8 cellular contexts compared by ENCODE assay signal in the genomic region with DNA sequence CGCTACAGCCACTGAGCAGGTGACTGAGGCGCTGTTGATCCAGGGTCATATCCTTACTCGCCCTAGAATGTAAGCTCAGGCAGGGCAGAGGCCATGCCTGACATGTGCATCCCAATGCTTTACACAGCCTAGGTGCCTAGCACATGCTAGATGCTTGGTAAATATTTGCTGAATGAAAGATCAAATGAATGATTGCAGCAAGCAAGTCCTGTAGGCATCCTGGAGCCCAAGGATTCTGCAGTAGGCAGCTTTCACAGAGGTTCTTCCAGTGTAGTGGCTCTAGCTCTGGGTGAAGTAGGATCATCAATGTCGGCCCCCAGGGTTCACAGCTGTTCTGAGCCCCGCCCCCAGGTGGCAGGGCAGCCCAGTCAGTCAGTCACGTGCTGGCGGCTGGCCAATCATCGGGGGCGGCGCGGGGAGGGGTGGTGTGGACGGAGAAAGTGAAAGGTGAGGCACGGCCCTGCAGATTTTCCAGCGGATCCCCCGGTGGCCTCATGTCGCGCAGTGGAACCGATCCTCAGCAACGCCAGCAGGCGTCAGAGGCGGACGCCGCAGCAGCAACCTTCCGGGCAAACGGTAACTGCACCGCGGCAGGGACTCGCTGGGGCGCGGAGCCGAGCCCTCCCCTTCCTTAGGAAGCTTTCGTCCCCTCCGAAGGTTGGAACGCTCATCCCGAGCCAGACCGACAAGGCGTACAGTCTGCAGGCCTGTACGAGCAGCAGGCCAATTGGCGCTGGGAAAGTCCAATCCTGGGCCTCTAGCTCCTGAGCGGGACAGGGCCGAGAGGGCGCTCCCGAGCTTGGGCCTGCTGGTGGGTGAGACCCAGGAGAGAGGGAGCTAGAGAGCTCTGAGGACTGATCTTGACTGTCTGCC. TPM values are rescaled to one million over a fixed set of nuclear protein-coding genes. Genes with fewer than 3 reads are reported as not detected.
DNase-seq lines count a peak whose midpoint lies in the region; ATAC-seq, FAIRE-seq and TF ChIP-seq lines count a peak whose summit lies in the region.

A gene (plus strand): TSS at position 465 of the 873 bp plus-strand sequence. CDS start 30 bp downstream, at position 495.

- peak within 1 kb of the TSS; percentile 97 for H3K4me2 ChIP-seq in mammary epithelial cell (ENCODE audit: insufficient read depth, low read depth, low read length)

- BruUV-seq in mammary epithelial cell (replicated peaks; lab: Mats Ljungman, UMichigan) = TSS peak; percentile 51

- H3K27me3 ChIP-seq in WERI-Rb-1 (ENCODE audit: insufficient read depth, low read depth, severe bottlenecking) (no peaks in the 10 kb centered on the region), mammary epithelial cell (ENCODE audit: insufficient read depth, low read length) (no peaks in the 10 kb centered on the region), small intestine (ENCODE audit: control insufficient read depth in 2 of 2, insufficient read depth in 2 of 2, low read length in 2 of 2) (no peaks in the 10 kb centered on the region)

- H2AFZ ChIP-seq in mammary epithelial cell (ENCODE audit: low read depth, low read length) = peak within 1 kb of the TSS; percentile 99

- ATAC-seq in GM18868 (IDR thresholded peaks at IDR 0.05; ENCODE audit: unreplicated experiment) = peak; percentile 87
- peak; percentile 77 for ATAC-seq in HG03103 (IDR thresholded peaks at IDR 0.05; ENCODE audit: low read depth, unreplicated experiment)

- POLR2A ChIA-PET in AG04449 (lab: Yijun Ruan, JAX) = interaction anchor here (1.0 to 1.6 kb wide), 6 partner anchors 9 to 19 kb away, joined by 3 to 31 read pairs (median 4); a partner anchor contains a TSS

- in situ Hi-C loops in mammary epithelial cell (cut with MboI; ENCODE audit: low sequenced_read_pairs in 2 of 2) = no loop called here

- dilution Hi-C loops in mammary epithelial cell (cut with HindIII; ENCODE audit: low sequenced_read_pairs) = loop anchor here (10.0 kb wide), 1 partner anchor 72 kb away; no protein-coding TSS in a partner anchor

- peak; percentile 42 for DNase-seq in AG04449 (ENCODE audit: low read depth, low spot score)
- DNase-seq in NCI-H2171 (lab: John Stamatoyannopoulos, UW) = peak; percentile 65
- DNase-seq in WERI-Rb-1 = peak; percentile 97
- DNase-seq in mammary epithelial cell = peak; percentile 85
- peak; percentile 95 for DNase-seq in iPS-NIHi11 (ENCODE audit: low spot score)
- DNase-seq in small intestine = peak; percentile 97

- H4K20me1 ChIP-seq in mammary epithelial cell (ENCODE audit: insufficient read depth, low read length) = no peaks in the 10 kb centered on the region

- peak within 1 kb of the TSS; percentile 69 for H3K27ac ChIP-seq in WERI-Rb-1
- H3K27ac ChIP-seq in mammary epithelial cell (ENCODE audit: insufficient read depth, low read depth, low read length) = peak within 1 kb of the TSS; percentile 59
- H3K27ac ChIP-seq in small intestine (ENCODE audit: low read depth in 1 of 2, low read length in 1 of 2) = peak within 1 kb of the TSS; percentile 90 to 91

- H3K9me3 ChIP-seq in WERI-Rb-1 (ENCODE audit: severe bottlenecking) (no peaks in the 10 kb centered on the region), mammary epithelial cell (replicated peaks; ENCODE audit: insufficient read depth, low read length) (no peaks in the 10 kb centered on the region), small intestine (ENCODE audit: control insufficient read depth, low read depth) (no peaks in the 10 kb centered on the region)

- no peak for FAIRE-seq in small intestine (lab: Jason Lieb, UNC)

- peaks cover 19% of the 10 kb centered on the region for H3K79me2 ChIP-seq in mammary epithelial cell (ENCODE audit: insufficient read depth, low read length)

- TF ChIP-seq CTCF in AG04449 (IDR thresholded peaks at IDR 0.05; ENCODE audit: insufficient read depth, low read length, missing control alignments) (peak; percentile 89), WERI-Rb-1 (IDR thresholded peaks at IDR 0.05; ENCODE audit: low read depth, low read length) (peak; percentile 73), mammary epithelial cell (conservative IDR thresholded peaks at IDR 0.05 in 1 of 2, IDR thresholded peaks at IDR 0.05 in 1 of 2; ENCODE audit: extremely low read depth in 1 of 2, insufficient read depth in 1 of 2, low read depth in 1 of 2, low read length in 2 of 2) (peak; percentile 10 to 49)

- H3K4me1 ChIP-seq in mammary epithelial cell (ENCODE audit: insufficient read depth, low read length) = peaks cover 14% of the 10 kb centered on the region
- H3K4me1 ChIP-seq in small intestine (ENCODE audit: control insufficient read depth in 2 of 2, insufficient read depth in 1 of 2, low read depth in 1 of 2, low read length in 1 of 2) = peaks cover 0 to 7% of the 10 kb centered on the region in 2 donors

- CTCF ChIA-PET in AG04449 (lab: Yijun Ruan, JAX) (interaction anchor here (0.9 to 13.8 kb wide), 10 partner anchors 10 to 314 kb away, joined by 3 to 180 read pairs (median 8); a partner anchor contains a TSS), mammary epithelial cell (lab: Charles Lee; ENCODE audit: low non-redundant PET) (interaction anchor here (0.5 to 1.1 kb wide), 5 partner anchors 9 to 1018 kb away, joined by 3 to 4 read pairs (median 3); a partner anchor contains a TSS)

- 8% methylated on average over 30 of the region's 43 CpGs for WGBS in mammary epithelial cell (ENCODE audit: low coverage, missing lambda C conversion rate)
- WGBS in small intestine, 3 donors = 4 to 5% (median 5%) methylated on average over 43 of the region's 43 CpGs

- intact Hi-C loops in mammary epithelial cell (cut with micrococcal nuclease) = loop anchor here (1.0 kb wide), 1 partner anchor 56 kb away; no protein-coding TSS in a partner anchor

- H3K9ac ChIP-seq in mammary epithelial cell (ENCODE audit: insufficient read depth, low read length) = peak within 1 kb of the TSS; percentile 70

- H3K4me3 ChIP-seq in AG04449 (ENCODE audit: low read depth, low read length) (peak within 1 kb of the TSS; percentile 89), WERI-Rb-1 (ENCODE audit: low read depth, low read length) (peak within 1 kb of the TSS; percentile 68), mammary epithelial cell (replicated peaks in 1 of 3; ENCODE audit: insufficient read depth in 1 of 3, low read depth in 2 of 3, low read length in 3 of 3) (peak within 1 kb of the TSS; percentile 70 to 88 (median 75)), small intestine (ENCODE audit: low read depth in 1 of 2, low read length in 2 of 2) (peak within 1 kb of the TSS; percentile 68 to 82)

- peaks cover 15% of the 10 kb centered on the region for H3K36me3 ChIP-seq in WERI-Rb-1
- H3K36me3 ChIP-seq in mammary epithelial cell (ENCODE audit: insufficient read depth, low read length) = peaks cover 6% of the 10 kb centered on the region
- H3K36me3 ChIP-seq in small intestine (ENCODE audit: control insufficient read depth in 2 of 2, insufficient read depth in 2 of 2, low read length in 2 of 2) = peaks cover 0 to 9% of the 10 kb centered on the region in 2 donors

RNA-seq across cellular contexts. Expression of the gene that starts here (rescaled TPM):
- 10 to 100 TPM; 29.5 to 30.2 TPM for total RNA-seq in mammary epithelial cell
- 25.8 TPM for polyA plus RNA-seq in mammary epithelial cell
- polyA minus RNA-seq in mammary epithelial cell = 8.0 TPM
- 100 to 1,000 TPM in 1 of 3 donors, 10 to 100 TPM in 2; 37.4 to 106 (median 61.6) TPM for polyA plus RNA-seq in small intestine

Comparison
In these comparisons a context has a peak if more than half of its experiments do, and no peak if none do; other contexts are left out.
1. Peak in every context shown above with its lines: DNase-seq, ATAC-seq, H3K4me3 ChIP-seq and H3K27ac ChIP-seq.
2. DNase-seq: peak in every context shown above with its lines; median percentile 97 in WERI-Rb-1; 97 in small intestine; 95 in iPS-NIHi11; 85 in mammary epithelial cell; 65 in NCI-H2171; 42 in AG04449.
3. CTCF ChIP-seq: peak in every context shown above with its lines; median percentile 89 in AG04449; 73 in WERI-Rb-1; 30 in mammary epithelial cell.